In the genomic region with DNA sequence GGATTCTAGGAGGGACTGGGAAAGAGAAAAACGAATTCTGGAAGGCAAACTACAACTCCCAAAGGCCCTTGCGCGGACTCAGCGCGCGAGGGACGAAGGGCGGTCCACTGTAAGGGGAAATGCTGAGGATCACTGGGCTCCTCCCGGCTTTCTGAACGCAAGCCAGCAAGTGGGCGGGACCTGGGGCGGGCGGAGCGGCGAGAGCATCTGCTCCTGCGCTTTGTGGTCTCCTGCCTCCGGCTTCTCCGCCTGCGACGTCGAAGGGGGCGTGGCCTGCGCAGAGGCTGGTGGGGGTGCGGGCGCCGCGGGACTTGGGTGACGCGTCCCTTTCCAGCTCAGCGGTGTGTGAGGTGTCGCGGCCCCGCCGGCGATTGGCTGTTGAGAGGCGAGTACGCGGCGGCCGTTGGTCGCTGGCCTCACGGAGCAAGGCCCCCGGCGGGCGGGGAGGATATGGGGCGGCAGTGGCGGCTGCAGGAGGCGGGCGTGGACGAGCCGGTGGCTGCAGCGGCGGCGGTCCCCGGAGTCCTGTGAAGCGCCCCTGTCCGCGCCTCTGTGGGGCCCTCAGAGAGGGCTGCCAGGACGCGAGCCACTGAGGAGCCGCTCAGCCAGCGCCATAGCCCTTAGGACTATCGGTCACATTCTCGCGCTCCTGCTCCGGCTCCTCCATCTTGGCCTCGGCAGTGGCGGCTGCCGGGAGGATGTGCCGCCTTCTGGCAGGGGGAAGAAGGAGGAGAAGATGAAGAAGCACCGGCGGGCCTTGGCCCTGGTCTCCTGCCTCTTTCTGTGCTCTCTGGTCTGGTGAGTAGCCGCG, we compare ENCODE assay signal across 1 cellular context.
TF ChIP-seq lines count a peak whose summit lies in the region.

A gene with protein sequence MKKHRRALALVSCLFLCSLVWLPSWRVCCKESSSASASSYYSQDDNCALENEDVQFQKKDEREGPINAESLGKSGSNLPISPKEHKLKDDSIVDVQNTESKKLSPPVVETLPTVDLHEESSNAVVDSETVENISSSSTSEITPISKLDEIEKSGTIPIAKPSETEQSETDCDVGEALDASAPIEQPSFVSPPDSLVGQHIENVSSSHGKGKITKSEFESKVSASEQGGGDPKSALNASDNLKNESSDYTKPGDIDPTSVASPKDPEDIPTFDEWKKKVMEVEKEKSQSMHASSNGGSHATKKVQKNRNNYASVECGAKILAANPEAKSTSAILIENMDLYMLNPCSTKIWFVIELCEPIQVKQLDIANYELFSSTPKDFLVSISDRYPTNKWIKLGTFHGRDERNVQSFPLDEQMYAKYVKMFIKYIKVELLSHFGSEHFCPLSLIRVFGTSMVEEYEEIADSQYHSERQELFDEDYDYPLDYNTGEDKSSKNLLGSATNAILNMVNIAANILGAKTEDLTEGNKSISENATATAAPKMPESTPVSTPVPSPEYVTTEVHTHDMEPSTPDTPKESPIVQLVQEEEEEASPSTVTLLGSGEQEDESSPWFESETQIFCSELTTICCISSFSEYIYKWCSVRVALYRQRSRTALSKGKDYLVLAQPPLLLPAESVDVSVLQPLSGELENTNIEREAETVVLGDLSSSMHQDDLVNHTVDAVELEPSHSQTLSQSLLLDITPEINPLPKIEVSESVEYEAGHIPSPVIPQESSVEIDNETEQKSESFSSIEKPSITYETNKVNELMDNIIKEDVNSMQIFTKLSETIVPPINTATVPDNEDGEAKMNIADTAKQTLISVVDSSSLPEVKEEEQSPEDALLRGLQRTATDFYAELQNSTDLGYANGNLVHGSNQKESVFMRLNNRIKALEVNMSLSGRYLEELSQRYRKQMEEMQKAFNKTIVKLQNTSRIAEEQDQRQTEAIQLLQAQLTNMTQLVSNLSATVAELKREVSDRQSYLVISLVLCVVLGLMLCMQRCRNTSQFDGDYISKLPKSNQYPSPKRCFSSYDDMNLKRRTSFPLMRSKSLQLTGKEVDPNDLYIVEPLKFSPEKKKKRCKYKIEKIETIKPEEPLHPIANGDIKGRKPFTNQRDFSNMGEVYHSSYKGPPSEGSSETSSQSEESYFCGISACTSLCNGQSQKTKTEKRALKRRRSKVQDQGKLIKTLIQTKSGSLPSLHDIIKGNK (N-terminal part only) (plus strand): TSS at position 451 of the 811 bp plus-strand sequence. CDS start 286 bp downstream, at position 737.

TF ChIP-seq in WTC11, 78 proteins besides CTCF, POLR2A, EP300 and RAD21 (continued from another document):
- TF ChIP-seq, protein P1, sequence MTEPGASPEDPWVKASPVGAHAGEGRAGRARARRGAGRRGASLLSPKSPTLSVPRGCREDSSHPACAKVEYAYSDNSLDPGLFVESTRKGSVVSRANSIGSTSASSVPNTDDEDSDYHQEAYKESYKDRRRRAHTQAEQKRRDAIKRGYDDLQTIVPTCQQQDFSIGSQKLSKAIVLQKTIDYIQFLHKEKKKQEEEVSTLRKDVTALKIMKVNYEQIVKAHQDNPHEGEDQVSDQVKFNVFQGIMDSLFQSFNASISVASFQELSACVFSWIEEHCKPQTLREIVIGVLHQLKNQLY (CRISPR knock-in tag; IDR thresholded peaks at IDR 0.05), result 0 out of 2 replicates have a peak, but pooled peaks have one; percentile 59
- TF ChIP-seq, protein P2, sequence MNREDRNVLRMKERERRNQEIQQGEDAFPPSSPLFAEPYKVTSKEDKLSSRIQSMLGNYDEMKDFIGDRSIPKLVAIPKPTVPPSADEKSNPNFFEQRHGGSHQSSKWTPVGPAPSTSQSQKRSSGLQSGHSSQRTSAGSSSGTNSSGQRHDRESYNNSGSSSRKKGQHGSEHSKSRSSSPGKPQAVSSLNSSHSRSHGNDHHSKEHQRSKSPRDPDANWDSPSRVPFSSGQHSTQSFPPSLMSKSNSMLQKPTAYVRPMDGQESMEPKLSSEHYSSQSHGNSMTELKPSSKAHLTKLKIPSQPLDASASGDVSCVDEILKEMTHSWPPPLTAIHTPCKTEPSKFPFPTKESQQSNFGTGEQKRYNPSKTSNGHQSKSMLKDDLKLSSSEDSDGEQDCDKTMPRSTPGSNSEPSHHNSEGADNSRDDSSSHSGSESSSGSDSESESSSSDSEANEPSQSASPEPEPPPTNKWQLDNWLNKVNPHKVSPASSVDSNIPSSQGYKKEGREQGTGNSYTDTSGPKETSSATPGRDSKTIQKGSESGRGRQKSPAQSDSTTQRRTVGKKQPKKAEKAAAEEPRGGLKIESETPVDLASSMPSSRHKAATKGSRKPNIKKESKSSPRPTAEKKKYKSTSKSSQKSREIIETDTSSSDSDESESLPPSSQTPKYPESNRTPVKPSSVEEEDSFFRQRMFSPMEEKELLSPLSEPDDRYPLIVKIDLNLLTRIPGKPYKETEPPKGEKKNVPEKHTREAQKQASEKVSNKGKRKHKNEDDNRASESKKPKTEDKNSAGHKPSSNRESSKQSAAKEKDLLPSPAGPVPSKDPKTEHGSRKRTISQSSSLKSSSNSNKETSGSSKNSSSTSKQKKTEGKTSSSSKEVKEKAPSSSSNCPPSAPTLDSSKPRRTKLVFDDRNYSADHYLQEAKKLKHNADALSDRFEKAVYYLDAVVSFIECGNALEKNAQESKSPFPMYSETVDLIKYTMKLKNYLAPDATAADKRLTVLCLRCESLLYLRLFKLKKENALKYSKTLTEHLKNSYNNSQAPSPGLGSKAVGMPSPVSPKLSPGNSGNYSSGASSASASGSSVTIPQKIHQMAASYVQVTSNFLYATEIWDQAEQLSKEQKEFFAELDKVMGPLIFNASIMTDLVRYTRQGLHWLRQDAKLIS (CRISPR knock-in tag; IDR thresholded peaks at IDR 0.05; ENCODE audit: borderline replicate concordance), result no peak
- TF ChIP-seq, protein P3, sequence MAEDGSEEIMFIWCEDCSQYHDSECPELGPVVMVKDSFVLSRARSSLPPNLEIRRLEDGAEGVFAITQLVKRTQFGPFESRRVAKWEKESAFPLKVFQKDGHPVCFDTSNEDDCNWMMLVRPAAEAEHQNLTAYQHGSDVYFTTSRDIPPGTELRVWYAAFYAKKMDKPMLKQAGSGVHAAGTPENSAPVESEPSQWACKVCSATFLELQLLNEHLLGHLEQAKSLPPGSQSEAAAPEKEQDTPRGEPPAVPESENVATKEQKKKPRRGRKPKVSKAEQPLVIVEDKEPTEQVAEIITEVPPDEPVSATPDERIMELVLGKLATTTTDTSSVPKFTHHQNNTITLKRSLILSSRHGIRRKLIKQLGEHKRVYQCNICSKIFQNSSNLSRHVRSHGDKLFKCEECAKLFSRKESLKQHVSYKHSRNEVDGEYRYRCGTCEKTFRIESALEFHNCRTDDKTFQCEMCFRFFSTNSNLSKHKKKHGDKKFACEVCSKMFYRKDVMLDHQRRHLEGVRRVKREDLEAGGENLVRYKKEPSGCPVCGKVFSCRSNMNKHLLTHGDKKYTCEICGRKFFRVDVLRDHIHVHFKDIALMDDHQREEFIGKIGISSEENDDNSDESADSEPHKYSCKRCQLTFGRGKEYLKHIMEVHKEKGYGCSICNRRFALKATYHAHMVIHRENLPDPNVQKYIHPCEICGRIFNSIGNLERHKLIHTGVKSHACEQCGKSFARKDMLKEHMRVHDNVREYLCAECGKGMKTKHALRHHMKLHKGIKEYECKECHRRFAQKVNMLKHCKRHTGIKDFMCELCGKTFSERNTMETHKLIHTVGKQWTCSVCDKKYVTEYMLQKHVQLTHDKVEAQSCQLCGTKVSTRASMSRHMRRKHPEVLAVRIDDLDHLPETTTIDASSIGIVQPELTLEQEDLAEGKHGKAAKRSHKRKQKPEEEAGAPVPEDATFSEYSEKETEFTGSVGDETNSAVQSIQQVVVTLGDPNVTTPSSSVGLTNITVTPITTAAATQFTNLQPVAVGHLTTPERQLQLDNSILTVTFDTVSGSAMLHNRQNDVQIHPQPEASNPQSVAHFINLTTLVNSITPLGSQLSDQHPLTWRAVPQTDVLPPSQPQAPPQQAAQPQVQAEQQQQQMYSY (CRISPR knock-in tag; IDR thresholded peaks at IDR 0.05), result peak; percentile 40
- peak; percentile 22 for TF ChIP-seq ETV6 (CRISPR knock-in tag; IDR thresholded peaks at IDR 0.05)
- TF ChIP-seq SP1 (CRISPR knock-in tag; conservative IDR thresholded peaks at IDR 0.05), result peak; percentile 96
- peak; percentile 54; the same call in 1 of the 2 replicates for TF ChIP-seq CREM (CRISPR knock-in tag; IDR thresholded peaks at IDR 0.05)
- TF ChIP-seq, protein P4, sequence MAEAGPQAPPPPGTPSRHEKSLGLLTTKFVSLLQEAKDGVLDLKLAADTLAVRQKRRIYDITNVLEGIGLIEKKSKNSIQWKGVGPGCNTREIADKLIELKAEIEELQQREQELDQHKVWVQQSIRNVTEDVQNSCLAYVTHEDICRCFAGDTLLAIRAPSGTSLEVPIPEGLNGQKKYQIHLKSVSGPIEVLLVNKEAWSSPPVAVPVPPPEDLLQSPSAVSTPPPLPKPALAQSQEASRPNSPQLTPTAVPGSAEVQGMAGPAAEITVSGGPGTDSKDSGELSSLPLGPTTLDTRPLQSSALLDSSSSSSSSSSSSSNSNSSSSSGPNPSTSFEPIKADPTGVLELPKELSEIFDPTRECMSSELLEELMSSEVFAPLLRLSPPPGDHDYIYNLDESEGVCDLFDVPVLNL (CRISPR knock-in tag; IDR thresholded peaks at IDR 0.05; ENCODE audit: borderline replicate concordance, low read depth), result no peak
- TF ChIP-seq FOXK1 (CRISPR knock-in tag; IDR thresholded peaks at IDR 0.05), result peak; percentile 34; the same call in 1 of the 2 replicates
- TF ChIP-seq, protein P5, sequence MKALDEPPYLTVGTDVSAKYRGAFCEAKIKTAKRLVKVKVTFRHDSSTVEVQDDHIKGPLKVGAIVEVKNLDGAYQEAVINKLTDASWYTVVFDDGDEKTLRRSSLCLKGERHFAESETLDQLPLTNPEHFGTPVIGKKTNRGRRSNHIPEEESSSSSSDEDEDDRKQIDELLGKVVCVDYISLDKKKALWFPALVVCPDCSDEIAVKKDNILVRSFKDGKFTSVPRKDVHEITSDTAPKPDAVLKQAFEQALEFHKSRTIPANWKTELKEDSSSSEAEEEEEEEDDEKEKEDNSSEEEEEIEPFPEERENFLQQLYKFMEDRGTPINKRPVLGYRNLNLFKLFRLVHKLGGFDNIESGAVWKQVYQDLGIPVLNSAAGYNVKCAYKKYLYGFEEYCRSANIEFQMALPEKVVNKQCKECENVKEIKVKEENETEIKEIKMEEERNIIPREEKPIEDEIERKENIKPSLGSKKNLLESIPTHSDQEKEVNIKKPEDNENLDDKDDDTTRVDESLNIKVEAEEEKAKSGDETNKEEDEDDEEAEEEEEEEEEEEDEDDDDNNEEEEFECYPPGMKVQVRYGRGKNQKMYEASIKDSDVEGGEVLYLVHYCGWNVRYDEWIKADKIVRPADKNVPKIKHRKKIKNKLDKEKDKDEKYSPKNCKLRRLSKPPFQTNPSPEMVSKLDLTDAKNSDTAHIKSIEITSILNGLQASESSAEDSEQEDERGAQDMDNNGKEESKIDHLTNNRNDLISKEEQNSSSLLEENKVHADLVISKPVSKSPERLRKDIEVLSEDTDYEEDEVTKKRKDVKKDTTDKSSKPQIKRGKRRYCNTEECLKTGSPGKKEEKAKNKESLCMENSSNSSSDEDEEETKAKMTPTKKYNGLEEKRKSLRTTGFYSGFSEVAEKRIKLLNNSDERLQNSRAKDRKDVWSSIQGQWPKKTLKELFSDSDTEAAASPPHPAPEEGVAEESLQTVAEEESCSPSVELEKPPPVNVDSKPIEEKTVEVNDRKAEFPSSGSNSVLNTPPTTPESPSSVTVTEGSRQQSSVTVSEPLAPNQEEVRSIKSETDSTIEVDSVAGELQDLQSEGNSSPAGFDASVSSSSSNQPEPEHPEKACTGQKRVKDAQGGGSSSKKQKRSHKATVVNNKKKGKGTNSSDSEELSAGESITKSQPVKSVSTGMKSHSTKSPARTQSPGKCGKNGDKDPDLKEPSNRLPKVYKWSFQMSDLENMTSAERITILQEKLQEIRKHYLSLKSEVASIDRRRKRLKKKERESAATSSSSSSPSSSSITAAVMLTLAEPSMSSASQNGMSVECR (CRISPR knock-in tag; IDR thresholded peaks at IDR 0.05; ENCODE audit: borderline replicate concordance), result peak; percentile 39
- TF ChIP-seq MXD4 (CRISPR knock-in tag; IDR thresholded peaks at IDR 0.05; ENCODE audit: borderline replicate concordance), result no peak
- peak; percentile 15; the same call in 1 of the 2 replicates for TF ChIP-seq TEAD1 (CRISPR knock-in tag; IDR thresholded peaks at IDR 0.05)
- TF ChIP-seq SMAD4 (CRISPR knock-in tag; IDR thresholded peaks at IDR 0.05), result no peak
- 0 out of 2 replicates have a peak, but pooled peaks have one; percentile 15 for TF ChIP-seq ZNF317 (CRISPR knock-in tag; IDR thresholded peaks at IDR 0.05; ENCODE audit: borderline replicate concordance, low read depth)
- peak; percentile 75; the same call in 1 of the 2 replicates for TF ChIP-seq ZNF416 (CRISPR knock-in tag; IDR thresholded peaks at IDR 0.05)
- TF ChIP-seq, protein P6, sequence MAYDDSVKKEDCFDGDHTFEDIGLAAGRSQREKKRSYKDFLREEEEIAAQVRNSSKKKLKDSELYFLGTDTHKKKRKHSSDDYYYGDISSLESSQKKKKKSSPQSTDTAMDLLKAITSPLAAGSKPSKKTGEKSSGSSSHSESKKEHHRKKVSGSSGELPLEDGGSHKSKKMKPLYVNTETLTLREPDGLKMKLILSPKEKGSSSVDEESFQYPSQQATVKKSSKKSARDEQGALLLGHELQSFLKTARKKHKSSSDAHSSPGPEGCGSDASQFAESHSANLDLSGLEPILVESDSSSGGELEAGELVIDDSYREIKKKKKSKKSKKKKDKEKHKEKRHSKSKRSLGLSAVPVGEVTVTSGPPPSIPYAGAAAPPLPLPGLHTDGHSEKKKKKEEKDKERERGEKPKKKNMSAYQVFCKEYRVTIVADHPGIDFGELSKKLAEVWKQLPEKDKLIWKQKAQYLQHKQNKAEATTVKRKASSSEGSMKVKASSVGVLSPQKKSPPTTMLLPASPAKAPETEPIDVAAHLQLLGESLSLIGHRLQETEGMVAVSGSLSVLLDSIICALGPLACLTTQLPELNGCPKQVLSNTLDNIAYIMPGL (CRISPR knock-in tag; IDR thresholded peaks at IDR 0.05), result peak; percentile 82; the same call in 1 of the 2 replicates
- TF ChIP-seq NFYB (CRISPR knock-in tag; conservative IDR thresholded peaks at IDR 0.05; ENCODE audit: low read depth), result peak; percentile 39; the same call in 1 of the 2 replicates
- peak; percentile 50; the same call in 1 of the 2 replicates for TF ChIP-seq SMAD3 (CRISPR knock-in tag; IDR thresholded peaks at IDR 0.05; ENCODE audit: borderline replicate concordance)
